ENCODE assay signal across 32 cellular contexts in the genomic region with DNA sequence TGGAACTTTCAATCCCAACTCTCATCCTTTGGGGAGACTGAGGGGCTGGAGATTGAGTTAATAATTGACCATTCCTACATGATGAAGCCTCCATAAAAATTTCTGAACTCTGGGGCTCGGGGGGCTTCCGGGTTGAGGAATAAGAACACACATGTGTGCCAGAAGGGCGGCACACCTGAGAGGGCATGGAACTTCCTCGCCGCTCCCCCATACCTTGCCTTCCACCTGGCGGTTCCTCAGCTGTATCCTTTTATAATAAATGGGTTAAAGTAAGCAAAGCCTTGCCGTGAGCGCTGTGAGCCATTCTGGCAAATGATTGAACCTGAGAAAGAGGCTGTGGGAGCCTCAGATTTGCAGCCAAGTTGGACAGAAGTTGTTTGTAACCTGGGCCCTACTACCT.
"Had no signal": no experiment of that assay in that cellular context is flagged by ENCODE, and none has a peak within 500 bp of the region (broad histone marks: within the 10 kb centered on the region; RNA-seq: fewer than 3 reads in every experiment).

No MANE protein-coding gene starts in this region.

- H3K9me3 Mint-ChIP-seq: activated naive CD4-positive, alpha-beta T cell treated with anti-CD3 and anti-CD28 coated beads for 36 hours; activated naive CD8-positive, alpha-beta T cell treated with anti-CD3 and anti-CD28 coated beads for 36 hours; activated T-helper 1 cell treated with anti-CD3 and anti-CD28 coated beads, Interleukin-12 subunit alpha, Interleukin-12 subunit beta, Interleukin-2, Interleukin-4 antibody, amounts not matched to agents 30 ng/mL and 10 ng/mL and 1 ng/mL, durations not matched to agents 14 hours and 24 hours and 36 hours; effector memory CD8-positive, alpha-beta T cell; naive thymus-derived CD8-positive, alpha-beta T cell; stimulated activated effector memory CD8-positive, alpha-beta T cell treated with anti-CD3 and anti-CD28 coated beads, Interleukin-12 subunit alpha, Interleukin-12 subunit beta, amount 100 ng/mL, for 72 hours; stimulated activated naive CD8-positive, alpha-beta T cell treated with anti-CD3 and anti-CD28 coated beads, Interleukin-15, Interleukin-2, amounts not matched to agents 100 ng/mL and 50 ng/mL, for 24 hours; T-helper 2 cell treated with Interferon-gamma antibody and Interleukin-4, amounts not matched to agents 5 μg/mL and 100 μg/mL, for 36 hours had no signal

- H3K27ac ChIP-seq: adrenal gland, body of pancreas, coronary artery, gastroesophageal sphincter, lower lobe of right lung, upper lobe of left lung, vagina had no signal

- H3K27me3 ChIP-seq: adrenal gland, body of pancreas, heart left ventricle, left lung, upper lobe of left lung, vagina had no signal

- H3K27me3 Mint-ChIP-seq: activated naive CD8-positive, alpha-beta T cell treated with anti-CD3 and anti-CD28 coated beads for 36 hours; stimulated activated naive CD8-positive, alpha-beta T cell treated with anti-CD3 and anti-CD28 coated beads, Interleukin-15, Interleukin-2, amounts not matched to agents 100 ng/mL and 50 ng/mL, for 24 hours had no signal

- H3K4me3 Mint-ChIP-seq: activated naive CD4-positive, alpha-beta T cell treated with anti-CD3 and anti-CD28 coated beads for 36 hours; activated naive CD8-positive, alpha-beta T cell treated with anti-CD3 and anti-CD28 coated beads for 36 hours; activated T-helper 1 cell treated with anti-CD3 and anti-CD28 coated beads, Interleukin-12 subunit alpha, Interleukin-12 subunit beta, Interleukin-2, Interleukin-4 antibody, amounts not matched to agents 30 ng/mL and 10 ng/mL and 1 ng/mL, durations not matched to agents 14 hours and 24 hours and 36 hours; effector memory CD8-positive, alpha-beta T cell; naive thymus-derived CD8-positive, alpha-beta T cell; stimulated activated effector memory CD8-positive, alpha-beta T cell treated with anti-CD3 and anti-CD28 coated beads, Interleukin-12 subunit alpha, Interleukin-12 subunit beta, amount 100 ng/mL, for 72 hours; stimulated activated naive CD8-positive, alpha-beta T cell treated with anti-CD3 and anti-CD28 coated beads, Interleukin-15, Interleukin-2, amounts not matched to agents 100 ng/mL and 50 ng/mL, for 24 hours; T-helper 2 cell treated with Interferon-gamma antibody and Interleukin-4, amounts not matched to agents 5 μg/mL and 100 μg/mL, for 36 hours had no signal

- ATAC-seq: body of pancreas; effector memory CD8-positive, alpha-beta T cell; gastroesophageal sphincter; heart left ventricle; left lung; lower lobe of right lung; naive thymus-derived CD8-positive, alpha-beta T cell; right cardiac atrium; stimulated activated effector memory CD8-positive, alpha-beta T cell treated with anti-CD3 and anti-CD28 coated beads, Interleukin-12 subunit alpha, Interleukin-12 subunit beta, amount 100 ng/mL, for 72 hours had no signal

- H3K36me3 ChIP-seq: adrenal gland, gastroesophageal sphincter, heart left ventricle, left lung, lower lobe of right lung, upper lobe of left lung, vagina had no signal

- H3K27ac Mint-ChIP-seq: activated naive CD4-positive, alpha-beta T cell treated with anti-CD3 and anti-CD28 coated beads for 36 hours; activated naive CD8-positive, alpha-beta T cell treated with anti-CD3 and anti-CD28 coated beads for 36 hours; activated T-helper 1 cell treated with anti-CD3 and anti-CD28 coated beads, Interleukin-12 subunit alpha, Interleukin-12 subunit beta, Interleukin-2, Interleukin-4 antibody, amounts not matched to agents 30 ng/mL and 10 ng/mL and 1 ng/mL, durations not matched to agents 14 hours and 24 hours and 36 hours; effector memory CD8-positive, alpha-beta T cell; naive thymus-derived CD8-positive, alpha-beta T cell; stimulated activated effector memory CD8-positive, alpha-beta T cell treated with anti-CD3 and anti-CD28 coated beads, Interleukin-12 subunit alpha, Interleukin-12 subunit beta, amount 100 ng/mL, for 72 hours; stimulated activated naive CD8-positive, alpha-beta T cell treated with anti-CD3 and anti-CD28 coated beads, Interleukin-15, Interleukin-2, amounts not matched to agents 100 ng/mL and 50 ng/mL, for 24 hours; T-helper 2 cell treated with Interferon-gamma antibody and Interleukin-4, amounts not matched to agents 5 μg/mL and 100 μg/mL, for 36 hours had no signal

- H3K36me3 Mint-ChIP-seq: activated naive CD8-positive, alpha-beta T cell treated with anti-CD3 and anti-CD28 coated beads for 36 hours; naive thymus-derived CD8-positive, alpha-beta T cell; stimulated activated effector memory CD8-positive, alpha-beta T cell treated with anti-CD3 and anti-CD28 coated beads, Interleukin-12 subunit alpha, Interleukin-12 subunit beta, amount 100 ng/mL, for 72 hours had no signal

- H3K9me3 ChIP-seq: adrenal gland, body of pancreas, gastroesophageal sphincter, heart left ventricle, left lung, lower lobe of right lung, upper lobe of left lung, vagina had no signal

- FAIRE-seq: endothelial cell of umbilical vein had no signal

- H3K4me3 ChIP-seq: adrenal gland, body of pancreas, coronary artery, gastroesophageal sphincter, heart left ventricle, left lung, lower lobe of right lung, upper lobe of left lung, vagina had no signal

- DNase-seq: activated CD4-positive, alpha-beta T cell treated with anti-CD3 and anti-CD28 coated beads for 48 hours; activated CD4-positive, alpha-beta T cell treated with anti-CD3 and anti-CD28 coated beads, Interleukin-2, amount 50 U/mL, for 48 hours; activated CD8-positive, alpha-beta memory T cell treated with anti-CD3 and anti-CD28 coated beads for 24 hours; activated CD8-positive, alpha-beta memory T cell treated with anti-CD3 and anti-CD28 coated beads, Interleukin-2, amount 50 U/mL, for 4 hours; activated effector memory CD4-positive, alpha-beta T cell treated with anti-CD3 and anti-CD28 coated beads, Interleukin-2, amount 50 U/mL, for 16 hours; activated naive CD4-positive, alpha-beta T cell treated with anti-CD3 and anti-CD28 coated beads for 36 hours; activated naive CD8-positive, alpha-beta T cell treated with anti-CD3 and anti-CD28 coated beads for 36 hours; activated T-cell treated with anti-CD3 and anti-CD28 coated beads, Interleukin-2, amount 50 U/mL, for 1 hour; adrenal gland; aorta; body of pancreas; cerebellar nuclear complex; effector memory CD8-positive, alpha-beta T cell; heart left ventricle; kidney glomerular epithelial cell; left lung; lower lobe of right lung; mesendoderm; naive thymus-derived CD8-positive, alpha-beta T cell; posterior cingulate gyrus; right cardiac atrium; stimulated activated CD4-positive, alpha-beta T cell treated with anti-CD3 and anti-CD28 coated beads, Interleukin-4, amount 100 ng/mL, for 24 hours; T-helper 1 cell; upper lobe of left lung had no signal
